ENCODE assay signal across 9 cellular contexts in genomic region chr7:6482307-6482706, GRCh38. TPM values are rescaled to one million over a fixed set of nuclear protein-coding genes. Genes with fewer than 3 reads are reported as not detected.
A peak's percentile ranks its signal among the peaks of the same experiment; 100 is the strongest.
DNase-seq lines count a peak whose midpoint lies in the region; ATAC-seq, FAIRE-seq and TF ChIP-seq lines count a peak whose summit lies in the region.
"Had no signal": no experiment of that assay in that cellular context is flagged by ENCODE, and none has a peak within 500 bp of the region (broad histone marks: within the 10 kb centered on the region; RNA-seq: fewer than 3 reads in every experiment).

No MANE protein-coding gene starts in this region.

- peak overlapping the region; percentile 96 for H3K4me3 Mint-ChIP-seq in activated CD4-positive, alpha-beta T cell treated with anti-CD3 and anti-CD28 coated beads, Interleukin-2, amount 10 ng/mL, durations not matched to agents 7 days and 5 days
- H3K4me3 Mint-ChIP-seq in activated CD8-positive, alpha-beta T cell treated with anti-CD3 and anti-CD28 coated beads for 36 hours = peak overlapping the region; percentile 96
- peak overlapping the region; percentile 84 for H3K4me3 Mint-ChIP-seq in stimulated activated effector memory CD8-positive, alpha-beta T cell treated with anti-CD3 and anti-CD28 coated beads, Interleukin-12 subunit alpha, Interleukin-12 subunit beta, amount 100 ng/mL, for 72 hours

- H3K9me1 ChIP-seq in keratinocyte (ENCODE audit: control insufficient read depth, extremely low read depth, insufficient read depth, low read length) = no peaks in the 10 kb centered on the region

- no peak overlapping the region for H3K27ac ChIP-seq in keratinocyte (ENCODE audit: control insufficient read depth, insufficient read depth, low read length)

- H3K9me3 ChIP-seq in keratinocyte (ENCODE audit: control insufficient read depth, low read depth, low read length) = no peaks in the 10 kb centered on the region

- H3K4me1 ChIP-seq in keratinocyte (ENCODE audit: control insufficient read depth, extremely low read depth, insufficient read depth, low read length) = peaks cover 7% of the 10 kb centered on the region

- H3K36me3 Mint-ChIP-seq in activated CD4-positive, alpha-beta T cell treated with anti-CD3 and anti-CD28 coated beads, Interleukin-2, amount 10 ng/mL, durations not matched to agents 7 days and 5 days (ENCODE audit: low read depth) = peaks cover 18% of the 10 kb centered on the region
- peaks cover 30% of the 10 kb centered on the region for H3K36me3 Mint-ChIP-seq in activated CD8-positive, alpha-beta T cell treated with anti-CD3 and anti-CD28 coated beads for 36 hours (ENCODE audit: low read depth)
- peaks cover 58% of the 10 kb centered on the region for H3K36me3 Mint-ChIP-seq in stimulated activated effector memory CD8-positive, alpha-beta T cell treated with anti-CD3 and anti-CD28 coated beads, Interleukin-12 subunit alpha, Interleukin-12 subunit beta, amount 100 ng/mL, for 72 hours

- intact Hi-C loops in activated CD8-positive, alpha-beta T cell treated with anti-CD3 and anti-CD28 coated beads for 36 hours (cut with micrococcal nuclease) = no loop called here

- peak overlapping the region; percentile 37 for H3K9ac ChIP-seq in keratinocyte (ENCODE audit: control insufficient read depth, extremely low read depth, insufficient read depth, low read length)

- POLR2A ChIA-PET in activated CD4-positive, alpha-beta T cell treated with anti-CD3 and anti-CD28 coated beads, Interleukin-2, amount 10 ng/mL, durations not matched to agents 7 days and 5 days (lab: Charles Lee) = interaction anchor here (0.6 kb wide), 1 partner anchor 18 kb away, joined by 4 read pairs; no protein-coding TSS in a partner anchor
- POLR2A ChIA-PET in activated CD8-positive, alpha-beta T cell treated with anti-CD3 and anti-CD28 coated beads for 36 hours (lab: Charles Lee) = no interaction called here
- POLR2A ChIA-PET in GM10248 (lab: Yijun Ruan, JAX) = interaction anchor here (0.6 kb wide), 1 partner anchor 109 kb away, joined by 3 read pairs; no protein-coding TSS in a partner anchor

- H3K27me3 ChIP-seq in keratinocyte (ENCODE audit: control insufficient read depth, extremely low read depth, insufficient read depth, low read length) = no peaks in the 10 kb centered on the region

- no peaks in the 10 kb centered on the region for H3K27me3 Mint-ChIP-seq in activated CD4-positive, alpha-beta T cell treated with anti-CD3 and anti-CD28 coated beads, Interleukin-2, amount 10 ng/mL, durations not matched to agents 7 days and 5 days
- no peaks in the 10 kb centered on the region for H3K27me3 Mint-ChIP-seq in activated CD8-positive, alpha-beta T cell treated with anti-CD3 and anti-CD28 coated beads for 36 hours

- peak overlapping the region; percentile 77 to 94 (median 91) for H3K4me3 ChIP-seq in keratinocyte (ENCODE audit: control insufficient read depth in 2 of 3, extremely low read depth in 1 of 3, insufficient read depth in 2 of 3, low read depth in 1 of 3, low read length in 3 of 3)

- H3K79me2 ChIP-seq in keratinocyte (ENCODE audit: control insufficient read depth, insufficient read depth, low read length) = peaks cover 65% of the 10 kb centered on the region

- peak overlapping the region; percentile 94 for H3K27ac Mint-ChIP-seq in activated CD4-positive, alpha-beta T cell treated with anti-CD3 and anti-CD28 coated beads, Interleukin-2, amount 10 ng/mL, durations not matched to agents 7 days and 5 days
- no peak overlapping the region for H3K27ac Mint-ChIP-seq in activated CD8-positive, alpha-beta T cell treated with anti-CD3 and anti-CD28 coated beads for 36 hours
- no peak overlapping the region for H3K27ac Mint-ChIP-seq in stimulated activated effector memory CD8-positive, alpha-beta T cell treated with anti-CD3 and anti-CD28 coated beads, Interleukin-12 subunit alpha, Interleukin-12 subunit beta, amount 100 ng/mL, for 72 hours

- H2AFZ ChIP-seq in keratinocyte (ENCODE audit: control insufficient read depth, low read length) = no peak overlapping the region

- peaks cover 23% of the 10 kb centered on the region for H4K20me1 ChIP-seq in keratinocyte (ENCODE audit: control insufficient read depth, extremely low read depth, insufficient read depth, low read length)

- dilution Hi-C loops in keratinocyte (cut with MboI; ENCODE audit: extremely low pct_ligation_motif_present, low sequenced_read_pairs) = no loop called here

- no peak for ATAC-seq in activated CD8-positive, alpha-beta T cell treated with anti-CD3 and anti-CD28 coated beads for 36 hours
- no peak for ATAC-seq in stimulated activated effector memory CD8-positive, alpha-beta T cell treated with anti-CD3 and anti-CD28 coated beads, Interleukin-12 subunit alpha, Interleukin-12 subunit beta, amount 100 ng/mL, for 72 hours
- no peak for ATAC-seq in GM18870 (IDR thresholded peaks at IDR 0.05; ENCODE audit: unreplicated experiment)

- no peak for DNase-seq in activated CD4-positive, alpha-beta T cell treated with anti-CD3 and anti-CD28 coated beads, Interleukin-2, amount 10 ng/mL, durations not matched to agents 7 days and 5 days
- DNase-seq in activated CD4-positive, alpha-beta T cell treated with anti-CD3 and anti-CD28 coated beads, Interleukin-2, amount 50 U/mL, for 4 hours = no peak
- no peak for DNase-seq in activated CD8-positive, alpha-beta T cell treated with anti-CD3 and anti-CD28 coated beads for 36 hours
- DNase-seq in keratinocyte (ENCODE audit: low read depth, low spot score) = no peak
- no peak for DNase-seq in stimulated activated effector memory CD8-positive, alpha-beta T cell treated with anti-CD3 and anti-CD28 coated beads, Interleukin-12 subunit alpha, Interleukin-12 subunit beta, amount 100 ng/mL, for 72 hours (ENCODE audit: low spot score in 2 of 2)
- DNase-seq in GM10248 (ENCODE audit: extremely low spot score) = no peak
- DNase-seq in hypothalamus (lab: John Stamatoyannopoulos, UW) = no peak
- DNase-seq: NCI-H1417 treated with DMSO at 0.1 percent for 48 hours had no signal

- no peaks in the 10 kb centered on the region for H3K9me3 Mint-ChIP-seq in activated CD4-positive, alpha-beta T cell treated with anti-CD3 and anti-CD28 coated beads, Interleukin-2, amount 10 ng/mL, durations not matched to agents 7 days and 5 days
- no peaks in the 10 kb centered on the region for H3K9me3 Mint-ChIP-seq in activated CD8-positive, alpha-beta T cell treated with anti-CD3 and anti-CD28 coated beads for 36 hours
- H3K9me3 Mint-ChIP-seq in stimulated activated effector memory CD8-positive, alpha-beta T cell treated with anti-CD3 and anti-CD28 coated beads, Interleukin-12 subunit alpha, Interleukin-12 subunit beta, amount 100 ng/mL, for 72 hours = no peaks in the 10 kb centered on the region

- peak overlapping the region; percentile 84 for H3K4me2 ChIP-seq in keratinocyte (ENCODE audit: control insufficient read depth, extremely low read depth, insufficient read depth, low read depth, low read length)

- H3K4me1 Mint-ChIP-seq in activated CD4-positive, alpha-beta T cell treated with anti-CD3 and anti-CD28 coated beads, Interleukin-2, amount 10 ng/mL, durations not matched to agents 7 days and 5 days = peaks cover 60% of the 10 kb centered on the region
- peaks cover 56% of the 10 kb centered on the region for H3K4me1 Mint-ChIP-seq in activated CD8-positive, alpha-beta T cell treated with anti-CD3 and anti-CD28 coated beads for 36 hours (ENCODE audit: low read depth)
- H3K4me1 Mint-ChIP-seq in stimulated activated effector memory CD8-positive, alpha-beta T cell treated with anti-CD3 and anti-CD28 coated beads, Interleukin-12 subunit alpha, Interleukin-12 subunit beta, amount 100 ng/mL, for 72 hours = peaks cover 58% of the 10 kb centered on the region

- CTCF ChIA-PET in activated CD4-positive, alpha-beta T cell treated with anti-CD3 and anti-CD28 coated beads, Interleukin-2, amount 10 ng/mL, durations not matched to agents 7 days and 5 days (lab: Charles Lee) = no interaction called here
- CTCF ChIA-PET in activated CD8-positive, alpha-beta T cell treated with anti-CD3 and anti-CD28 coated beads for 36 hours (lab: Charles Lee) = no interaction called here
- CTCF ChIA-PET in GM10248 (lab: Yijun Ruan, JAX) = no interaction called here

- TF ChIP-seq CTCF in activated CD8-positive, alpha-beta T cell treated with anti-CD3 and anti-CD28 coated beads for 36 hours (IDR thresholded peaks at IDR 0.05) = no peak
- no peak for TF ChIP-seq CTCF in keratinocyte (optimal IDR thresholded peaks at IDR 0.05 in 1 of 3, IDR thresholded peaks at IDR 0.05 in 1 of 3, conservative IDR thresholded peaks at IDR 0.05 in 1 of 3; ENCODE audit: extremely low read depth in 1 of 3, insufficient read depth in 2 of 3, low read length in 3 of 3)
- no peak for TF ChIP-seq CTCF in GM10248 (IDR thresholded peaks at IDR 0.05; ENCODE audit: control extremely low read depth, extremely low read depth, low read depth, missing control alignments)

- peaks cover 4 to 8% of the 10 kb centered on the region in 2 experiments for H3K36me3 ChIP-seq in keratinocyte (ENCODE audit: control insufficient read depth in 2 of 2, extremely low read depth in 1 of 2, insufficient read depth in 2 of 2, low read length in 2 of 2)

- FAIRE-seq in keratinocyte (lab: Jason Lieb, UNC) = no peak

RNA-seq across cellular contexts. Expression of gene KDELR2, which starts 1.6 kb away (rescaled TPM):
- 10 to 100 TPM; 61.1 to 63.5 TPM for total RNA-seq in activated CD4-positive, alpha-beta T cell treated with anti-CD3 and anti-CD28 coated beads, Interleukin-2, amount 10 ng/mL, durations not matched to agents 7 days and 5 days
- 10 to 100 TPM; 61.3 to 63.3 TPM for total RNA-seq in activated CD8-positive, alpha-beta T cell treated with anti-CD3 and anti-CD28 coated beads for 36 hours
- 89.2 to 154 TPM (median 145 TPM) in 3 replicates for polyA plus RNA-seq in keratinocyte
- polyA plus RNA-seq in keratinocyte (2011; ENCODE audit: low read depth) = 86.1 TPM
- polyA plus RNA-seq in keratinocyte (2011; cell fraction: cytosol; rRNA removed) = 108 and 144 TPM in 2 replicates
- polyA plus RNA-seq in keratinocyte (2011; cell fraction: nucleus; rRNA removed) = 74.9 and 80.3 TPM in 2 replicates
- polyA plus RNA-seq in keratinocyte (2012; ENCODE audit: low replicate concordance) = 66.0 and 110 TPM in 2 replicates
- polyA minus RNA-seq in keratinocyte = 101 to 126 TPM (median 103 TPM) in 3 replicates
- polyA minus RNA-seq in keratinocyte (2011; cell fraction: cytosol; rRNA and poly(A)+ RNA removed) = 73.5 TPM
- 24.8 and 38.6 TPM in 2 replicates for polyA minus RNA-seq in keratinocyte (2011; cell fraction: nucleus; rRNA and poly(A)+ RNA removed)

RNA-seq across cellular contexts. Expression of gene DAGLB, which starts 34.6 kb away (rescaled TPM):
- 10 to 100 TPM; 18.3 to 22.4 TPM for total RNA-seq in activated CD4-positive, alpha-beta T cell treated with anti-CD3 and anti-CD28 coated beads, Interleukin-2, amount 10 ng/mL, durations not matched to agents 7 days and 5 days
- total RNA-seq in activated CD8-positive, alpha-beta T cell treated with anti-CD3 and anti-CD28 coated beads for 36 hours = 10 to 100 TPM; 17.7 to 20.2 TPM
- polyA plus RNA-seq in keratinocyte = 15.5 to 29.7 TPM (median 20.8 TPM) in 3 replicates
- polyA plus RNA-seq in keratinocyte (2011; ENCODE audit: low read depth) = 24.8 TPM
- polyA plus RNA-seq in keratinocyte (2011; cell fraction: cytosol; rRNA removed) = 7.7 and 7.9 TPM in 2 replicates
- 59.6 and 61.5 TPM in 2 replicates for polyA plus RNA-seq in keratinocyte (2011; cell fraction: nucleus; rRNA removed)
- 13.1 and 32.3 TPM in 2 replicates for polyA plus RNA-seq in keratinocyte (2012; ENCODE audit: low replicate concordance)
- 34.8 to 51.1 TPM (median 41.2 TPM) in 3 replicates for polyA minus RNA-seq in keratinocyte
- 20.7 TPM for polyA minus RNA-seq in keratinocyte (2011; cell fraction: cytosol; rRNA and poly(A)+ RNA removed)
- polyA minus RNA-seq in keratinocyte (2011; cell fraction: nucleus; rRNA and poly(A)+ RNA removed) = 53.1 and 91.4 TPM in 2 replicates
